ENCODE assay signal across 8 cellular contexts in the genomic region with DNA sequence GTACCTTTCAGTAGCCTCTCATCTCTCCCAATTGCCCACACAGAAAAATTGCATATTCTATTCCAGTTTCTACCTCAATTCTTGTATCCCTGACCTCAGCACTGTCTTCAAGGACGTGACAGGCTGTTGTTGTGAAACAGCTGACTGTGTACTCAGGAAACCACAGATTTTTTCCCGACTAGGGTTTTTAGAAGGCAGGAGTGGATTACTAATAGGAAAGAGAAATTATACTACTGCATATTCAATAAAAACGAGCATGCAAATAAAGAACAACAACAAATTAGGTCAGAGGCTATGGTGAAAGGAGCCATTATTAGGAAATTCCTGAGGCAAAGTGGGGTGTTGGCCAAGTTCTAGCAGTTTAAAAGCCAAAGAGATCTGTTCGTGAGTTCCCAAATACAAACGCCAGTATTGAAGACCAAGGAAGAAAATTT.
DNase-seq lines count a peak whose midpoint lies in the region; ATAC-seq and TF ChIP-seq lines count a peak whose summit lies in the region.
"Had no signal": no experiment of that assay in that cellular context is flagged by ENCODE, and none has a peak within 500 bp of the region (broad histone marks: within the 10 kb centered on the region; RNA-seq: fewer than 3 reads in every experiment).

No MANE protein-coding gene starts in this region.

- H2AFZ ChIP-seq in PC-3 (ENCODE audit: low read length), result no peak overlapping the region

- H3K9me3 ChIP-seq in PC-3 (ENCODE audit: low read length) (no peaks in the 10 kb centered on the region), upper lobe of right lung (no peaks in the 10 kb centered on the region)

- no peak overlapping the region for H3K4me2 ChIP-seq in PC-3 (ENCODE audit: low read length)

- H3K4me1 ChIP-seq in PC-3 (ENCODE audit: insufficient read depth, low read length) (no peaks in the 10 kb centered on the region), upper lobe of right lung (peaks cover 16% of the 10 kb centered on the region)

- TF ChIP-seq CTCF in PC-3 (conservative IDR thresholded peaks at IDR 0.05; ENCODE audit: low read depth, low read length), result no peak
- no peak for TF ChIP-seq CTCF in upper lobe of right lung (IDR thresholded peaks at IDR 0.05)

- H3K9me2 ChIP-seq in PC-3 (replicated peaks; ENCODE audit: low read length), result no peaks in the 10 kb centered on the region

- POLR2A ChIA-PET in PC-3 (lab: Charles Lee; ENCODE audit: unreplicated experiment), result interaction anchor here (0.6 kb wide), 2 partner anchors 38 to 79 kb away, joined by 3 to 10 read pairs; no protein-coding TSS in a partner anchor
- POLR2A ChIA-PET in activated CD4-positive, alpha-beta T cell treated with anti-CD3 and anti-CD28 coated beads, Interleukin-2, amount 10 ng/mL, durations not matched to agents 7 days and 5 days (lab: Charles Lee), result no interaction called here

- CTCF ChIA-PET in PC-3 (lab: Charles Lee), result no interaction called here
- CTCF ChIA-PET in activated CD4-positive, alpha-beta T cell treated with anti-CD3 and anti-CD28 coated beads, Interleukin-2, amount 10 ng/mL, durations not matched to agents 7 days and 5 days (lab: Charles Lee), result no interaction called here

- H4K20me1 ChIP-seq in PC-3 (ENCODE audit: low read length), result no peaks in the 10 kb centered on the region

- H3K27me3 ChIP-seq in PC-3 (ENCODE audit: low read length) (no peaks in the 10 kb centered on the region), upper lobe of right lung (no peaks in the 10 kb centered on the region)

- no peaks in the 10 kb centered on the region for H3K36me3 Mint-ChIP-seq in activated CD4-positive, alpha-beta T cell treated with anti-CD3 and anti-CD28 coated beads, Interleukin-2, amount 10 ng/mL, durations not matched to agents 7 days and 5 days (ENCODE audit: low read depth)

- H3K27me3 Mint-ChIP-seq in activated CD4-positive, alpha-beta T cell treated with anti-CD3 and anti-CD28 coated beads, Interleukin-2, amount 10 ng/mL, durations not matched to agents 7 days and 5 days, result no peaks in the 10 kb centered on the region

- H3K36me3 ChIP-seq in PC-3 (ENCODE audit: low read depth, low read length), result no peaks in the 10 kb centered on the region
- H3K36me3 ChIP-seq in upper lobe of right lung, result no peaks in the 10 kb centered on the region

- intact Hi-C loops in PC-3 (cut with micrococcal nuclease), result no loop called here
- intact Hi-C loops in upper lobe of right lung (cut with DNase I), result no loop called here

- no peak overlapping the region for H3K27ac Mint-ChIP-seq in activated CD4-positive, alpha-beta T cell treated with anti-CD3 and anti-CD28 coated beads, Interleukin-2, amount 10 ng/mL, durations not matched to agents 7 days and 5 days

- H3F3A ChIP-seq in PC-3 (ENCODE audit: low read length, unreplicated experiment), result no peaks in the 10 kb centered on the region

- peaks cover 16% of the 10 kb centered on the region for H3K79me2 ChIP-seq in PC-3 (ENCODE audit: low read length)

- no peaks in the 10 kb centered on the region for H3K9me3 Mint-ChIP-seq in activated CD4-positive, alpha-beta T cell treated with anti-CD3 and anti-CD28 coated beads, Interleukin-2, amount 10 ng/mL, durations not matched to agents 7 days and 5 days

- DNase-seq in PC-3, result no peak
- DNase-seq in epidermal melanocyte (ENCODE audit: insufficient read length, low spot score), result peak; percentile 85
- DNase-seq in medulla oblongata (ENCODE audit: extremely low spot score), result peak; percentile 82
- no peak for DNase-seq in upper lobe of right lung
- no peak for DNase-seq in retina
- no peak for DNase-seq in activated CD8-positive, alpha-beta memory T cell treated with anti-CD3 and anti-CD28 coated beads, Interleukin-2, amount 50 U/mL, for 48 hours
- no peak for DNase-seq in activated CD4-positive, alpha-beta T cell treated with anti-CD3 and anti-CD28 coated beads, Interleukin-2, amount 10 ng/mL, durations not matched to agents 7 days and 5 days
- DNase-seq: NK-92 treated with Interleukin-12 subunit alpha and Interleukin-12 subunit beta, amount 100 ng/mL, for 24 hours had no signal

- ATAC-seq in PC-3 (peak; percentile 48), upper lobe of right lung (peak; percentile 73)

- H3K4me3 Mint-ChIP-seq in activated CD4-positive, alpha-beta T cell treated with anti-CD3 and anti-CD28 coated beads, Interleukin-2, amount 10 ng/mL, durations not matched to agents 7 days and 5 days, result no peak overlapping the region

- no peak overlapping the region for H3K9ac ChIP-seq in PC-3 (ENCODE audit: low read length)

- no peaks in the 10 kb centered on the region for H3K4me1 Mint-ChIP-seq in activated CD4-positive, alpha-beta T cell treated with anti-CD3 and anti-CD28 coated beads, Interleukin-2, amount 10 ng/mL, durations not matched to agents 7 days and 5 days

- no TSS peak for BruUV-seq in PC-3 (replicated peaks; lab: Mats Ljungman, UMichigan)

- H3K4me3 ChIP-seq in PC-3 (ENCODE audit: low read length) (no peak overlapping the region), upper lobe of right lung (no peak overlapping the region)

- H3K27ac ChIP-seq in PC-3 (ENCODE audit: low read length) (no peak overlapping the region), upper lobe of right lung (peak overlapping the region; percentile 55)

Comparison
In these comparisons a context has a peak if more than half of its experiments do, and no peak if none do; other contexts are left out.
1. DNase-seq: peak in epidermal melanocyte (single experiment) and medulla oblongata (single experiment); none in PC-3 (single experiment), upper lobe of right lung (single experiment), retina (single experiment), activated CD8-positive, alpha-beta memory T cell treated with anti-CD3 and anti-CD28 coated beads, Interleukin-2, amount 50 U/mL, for 48 hours (single experiment) and activated CD4-positive, alpha-beta T cell treated with anti-CD3 and anti-CD28 coated beads, Interleukin-2, amount 10 ng/mL, durations not matched to agents 7 days and 5 days (single experiment).